ENCODE assay signal across 14 cellular contexts in genomic region chr1:56469640-56470371, GRCh38.
DNase-seq lines count a peak whose midpoint lies in the region; ATAC-seq and TF ChIP-seq lines count a peak whose summit lies in the region.
"Had no signal": no experiment of that assay in that cellular context is flagged by ENCODE, and none has a peak within 500 bp of the region (broad histone marks: within the 10 kb centered on the region; RNA-seq: fewer than 3 reads in every experiment).

No MANE protein-coding gene starts in this region.

- no peaks in the 10 kb centered on the region for H3K9me3 ChIP-seq in left lung
- H3K9me3 ChIP-seq: suprapubic skin had no signal

- peak overlapping the region in 1 of 2 donors; percentile 66 for H3K27ac ChIP-seq in left lung
- H3K27ac ChIP-seq: parathyroid adenoma, suprapubic skin had no signal

- no peaks in the 10 kb centered on the region for H3K27me3 ChIP-seq in left lung
- H3K27me3 ChIP-seq: suprapubic skin had no signal

- peaks cover 10 to 76% of the 10 kb centered on the region in 2 donors for H3K4me1 ChIP-seq in left lung
- H3K4me1 ChIP-seq: parathyroid adenoma had no signal

- H3K4me3 ChIP-seq in choroid plexus epithelial cell (ENCODE audit: low read depth, low read length) (no peak overlapping the region), left lung (no peak overlapping the region)
- H3K4me3 ChIP-seq: suprapubic skin had no signal

- in situ Hi-C loops in GM13977 (cut with MboI; ENCODE audit: low pct_unique_long_range_greater_than_20kb, low sequenced_read_pairs, unreplicated experiment), result no loop called here

- no peak for TF ChIP-seq CTCF in choroid plexus epithelial cell (conservative IDR thresholded peaks at IDR 0.05; ENCODE audit: low read depth, low read length)
- no peak for TF ChIP-seq CTCF in left lung (IDR thresholded peaks at IDR 0.05)
- TF ChIP-seq CTCF in GM13977 (IDR thresholded peaks at IDR 0.05; ENCODE audit: extremely low read depth, insufficient read depth, missing control alignments), result no peak

- no peaks in the 10 kb centered on the region for H3K36me3 ChIP-seq in left lung
- H3K36me3 ChIP-seq: suprapubic skin had no signal

- intact Hi-C loops in left lung (cut with DNase I), result no loop called here

- ATAC-seq in HG03432 (IDR thresholded peaks at IDR 0.05; ENCODE audit: unreplicated experiment) (peak; percentile 49), left lung (peak; percentile 79)
- ATAC-seq: activated T-helper 17 cell treated with anti-CD3 and anti-CD28 coated beads, Interleukin-2, amount 50 U/mL, for 72 hours had no signal

- peak; percentile 58 for DNase-seq in AG08395 (ENCODE audit: low spot score)
- DNase-seq in choroid plexus epithelial cell (ENCODE audit: low read depth), result peak; percentile 54
- no peak for DNase-seq in left lung
- DNase-seq in DMS114 treated with DMSO at 0.1 percent for 48 hours (lab: John Stamatoyannopoulos, UW; ENCODE audit: unreplicated experiment), result no peak
- DNase-seq in GM13977 (ENCODE audit: low spot score), result no peak
- no peak for DNase-seq in activated CD4-positive, alpha-beta T cell treated with anti-CD3 and anti-CD28 coated beads, Interleukin-2, amount 50 U/mL, for 1 hour
- DNase-seq in NCI-H1436 treated with DMSO at 0.1 percent for 48 hours (lab: John Stamatoyannopoulos, UW), result no peak
- DNase-seq: activated B cell treated with CpG ODN at 0.5 μM for 24 hours, erythroblast, GF-D8 had no signal

Comparison
In these comparisons a context has a peak if more than half of its experiments do, and no peak if none do; other contexts are left out.
1. DNase-seq: peak in AG08395 (single experiment) and choroid plexus epithelial cell (single experiment); none in left lung (0 of 2), DMS114 treated with DMSO at 0.1 percent for 48 hours (single experiment), GM13977 (single experiment), activated CD4-positive, alpha-beta T cell treated with anti-CD3 and anti-CD28 coated beads, Interleukin-2, amount 50 U/mL, for 1 hour (single experiment) and NCI-H1436 treated with DMSO at 0.1 percent for 48 hours (single experiment).